ENCODE assay signal across 8 cellular contexts in genomic region chr11:61964058-61964940, GRCh38. TPM values are rescaled to one million over a fixed set of nuclear protein-coding genes. Genes with fewer than 3 reads are reported as not detected.
DNase-seq lines count a peak whose midpoint lies in the region; ATAC-seq, FAIRE-seq and TF ChIP-seq lines count a peak whose summit lies in the region.
"Not testable (repeated sequence)": the region's sequence is repeated elsewhere in the genome, so short reads cannot be mapped to it uniquely, and the experiment has no call there.

No MANE protein-coding gene starts in this region.

- H3K4me3 ChIP-seq in Loucy (ENCODE audit: low read length, poor library complexity, severe bottlenecking) (peak overlapping the region; percentile 98), WI38 (ENCODE audit: low read depth, low read length) (peak overlapping the region; percentile 100), HepG2 (replicated peaks in 1 of 3; ENCODE audit: insufficient read depth in 1 of 3, low read depth in 2 of 3, low read length in 3 of 3) (peak overlapping the region in 2 of 3 experiments; percentile 96 to 99; a peak in 4 of 6 replicates)
- H3K4me3 ChIP-seq in epithelial cell of esophagus (ENCODE audit: low read length) = not testable (repeated sequence)

- ATAC-seq in CD4-positive, alpha-beta T cell (ENCODE audit: poor library complexity) = peak; percentile 2
- not testable (repeated sequence) for ATAC-seq in HepG2

- peaks cover 58% of the 10 kb centered on the region for H3K36me3 Mint-ChIP-seq in CD4-positive, alpha-beta T cell (ENCODE audit: low read depth)
- peaks cover 38% of the 10 kb centered on the region for H3K36me3 Mint-ChIP-seq in osteocyte (ENCODE audit: unreplicated experiment)

- H3K4me3 Mint-ChIP-seq in CD4-positive, alpha-beta T cell = peak overlapping the region; percentile 99
- peak overlapping the region; percentile 92 for H3K4me3 Mint-ChIP-seq in osteocyte (ENCODE audit: unreplicated experiment)

- H3K9me3 ChIP-seq in CD4-positive, alpha-beta T cell (ENCODE audit: control insufficient read depth, low read length); Loucy (ENCODE audit: insufficient read depth, low read depth, low read length); HepG2 (ENCODE audit: low read length): not testable (repeated sequence)

- not testable (repeated sequence) for TF ChIP-seq CTCF in CD4-positive, alpha-beta T cell (IDR thresholded peaks at IDR 0.05); Loucy (conservative IDR thresholded peaks at IDR 0.05; ENCODE audit: low read length); WI38 (IDR thresholded peaks at IDR 0.05; ENCODE audit: low read depth, low read length); epithelial cell of esophagus (IDR thresholded peaks at IDR 0.05; ENCODE audit: insufficient read depth, low read depth, low read length, missing control alignments); HepG2 (CRISPR knock-in tag; IDR thresholded peaks at IDR 0.05); osteocyte (IDR thresholded peaks at IDR 0.05)

- H4K20me1 ChIP-seq in Loucy (ENCODE audit: insufficient read depth, low read length, poor library complexity, severe bottlenecking) (peaks cover 37% of the 10 kb centered on the region), HepG2 (ENCODE audit: insufficient read depth, low read length) (peaks cover 41% of the 10 kb centered on the region)

- H2AFZ ChIP-seq in Loucy (ENCODE audit: low read length); HepG2 (ENCODE audit: low read length): not testable (repeated sequence)

- H3K27me3 ChIP-seq in CD4-positive, alpha-beta T cell (ENCODE audit: control insufficient read depth, insufficient read depth, low read length); Loucy (ENCODE audit: insufficient read depth, low read length, poor library complexity, severe bottlenecking); HepG2 (ENCODE audit: control insufficient read depth in 1 of 2, insufficient read depth in 2 of 2, low read length in 2 of 2): not testable (repeated sequence)

- H3K4me2 ChIP-seq in Loucy (ENCODE audit: low read depth, low read length, poor library complexity, severe bottlenecking) (peak overlapping the region; percentile 99), HepG2 (ENCODE audit: low read depth, low read length) (peak overlapping the region; percentile 92)

- not testable (repeated sequence) for H3K9ac ChIP-seq in Loucy (ENCODE audit: low read depth, low read length, poor library complexity, severe bottlenecking)
- peak overlapping the region; percentile 99; the same call in 1 of the 2 replicates for H3K9ac ChIP-seq in HepG2 (ENCODE audit: insufficient read depth, low read depth, low read length)

- intact Hi-C loops in CD4-positive, alpha-beta T cell (cut with DNase I, micrococcal nuclease) = loop anchor here (2.0 to 10.0 kb wide), 4 partner anchors 119 to 581 kb away; partner anchors contain the start of genes AHNAK (in 1 of the 2), FEN1 (in 1 of the 2), SYT7 (in 1 of the 2) and TMEM258 (in 1 of the 2)
- intact Hi-C loops in HepG2 (cut with micrococcal nuclease; ENCODE audit: unreplicated experiment) = not testable (repeated sequence)

- WGBS in HepG2 (ENCODE audit: low lambda C conversion rate) = 68% methylated on average over 11 of the region's 11 CpGs

- H3K4me1 Mint-ChIP-seq in CD4-positive, alpha-beta T cell (ENCODE audit: low read depth) = peaks cover 56% of the 10 kb centered on the region
- H3K4me1 Mint-ChIP-seq in osteocyte (ENCODE audit: unreplicated experiment) = peaks cover 58% of the 10 kb centered on the region

- H3K36me3 ChIP-seq in Loucy (ENCODE audit: insufficient read depth, low read length) = peaks cover 21% of the 10 kb centered on the region; the same call in 1 of the 2 replicates
- H3K36me3 ChIP-seq in HepG2 (replicated peaks in 1 of 2; ENCODE audit: control insufficient read depth in 1 of 2, insufficient read depth in 2 of 2, low read length in 2 of 2) = peaks cover 5 to 23% of the 10 kb centered on the region in 2 experiments; a peak in 4 of 5 replicates

- peaks cover 34% of the 10 kb centered on the region for H3K4me1 ChIP-seq in Loucy (ENCODE audit: insufficient read depth, low read length, poor library complexity, severe bottlenecking)
- H3K4me1 ChIP-seq in HepG2 (ENCODE audit: insufficient read depth, low read length) = peaks cover 63% of the 10 kb centered on the region

- peak in 1 of 10 experiments; percentile 55 for DNase-seq in CD4-positive, alpha-beta T cell
- peak; percentile 30 for DNase-seq in epithelial cell of esophagus (ENCODE audit: low read depth)
- DNase-seq in HepG2 (ENCODE audit: low spot score); osteocyte (ENCODE audit: extremely low spot score, unreplicated experiment): not testable (repeated sequence)
- DNase-seq in superior temporal gyrus (ENCODE audit: extremely low spot score) = peak; percentile 29

- not testable (repeated sequence) for H3K9me3 Mint-ChIP-seq in CD4-positive, alpha-beta T cell; osteocyte (ENCODE audit: unreplicated experiment)

- POLR2A ChIA-PET in CD4-positive, alpha-beta T cell (lab: Charles Lee) = interaction anchor here (0.6 to 1.9 kb wide), 3 partner anchors 9 to 117 kb away, joined by 3 to 11 read pairs (median 7); no protein-coding TSS in a partner anchor
- POLR2A ChIA-PET in HepG2 (lab: Yijun Ruan, JAX) = interaction anchor here (0.7 to 9.7 kb wide), 14 partner anchors 9 to 160 kb away, joined by 3 to 323 read pairs (median 8); partner anchors contain the start of gene BEST1

- FAIRE-seq in HepG2 (lab: Jason Lieb, UNC) = not testable (repeated sequence)

- not testable (repeated sequence) for TF ChIP-seq EP300 in HepG2 (IDR thresholded peaks at IDR 0.05; ENCODE audit: low read depth in 2 of 2, low read length in 2 of 2); HepG2 (CRISPR knock-in tag; IDR thresholded peaks at IDR 0.05; ENCODE audit: borderline replicate concordance)

- not testable (repeated sequence) for H3K27me3 Mint-ChIP-seq in CD4-positive, alpha-beta T cell; osteocyte (ENCODE audit: unreplicated experiment)

- H3K27ac Mint-ChIP-seq in CD4-positive, alpha-beta T cell = peak overlapping the region; percentile 84
- H3K27ac Mint-ChIP-seq in osteocyte (ENCODE audit: unreplicated experiment) = peak overlapping the region; percentile 90

- not testable (repeated sequence) for H3F3A ChIP-seq in Loucy (ENCODE audit: low read depth)

- in situ Hi-C loops in HepG2 (cut with HindIII; ENCODE audit: extremely low pct_ligation_motif_present, low pct_unique_long_range_greater_than_20kb) = not testable (repeated sequence)

- TF ChIP-seq RAD21 in HepG2 (CRISPR knock-in tag; IDR thresholded peaks at IDR 0.05) = peak; percentile 32; the same call in 1 of the 2 replicates

- not testable (repeated sequence) for BruUV-seq in HepG2 (replicated peaks; lab: Mats Ljungman, UMichigan)

- CTCF ChIA-PET in CD4-positive, alpha-beta T cell (lab: Charles Lee) = interaction anchor here (1.0 to 2.9 kb wide), 3 partner anchors 65 to 144 kb away, joined by 4 to 12 read pairs (median 4); no protein-coding TSS in a partner anchor
- CTCF ChIA-PET in HepG2 (lab: Yijun Ruan, JAX; ENCODE audit: low intra/inter-chr PET ratio, low total read pairs) = not testable (repeated sequence)

- H3K9me2 ChIP-seq in Loucy (replicated peaks; ENCODE audit: low read depth, low read length) = not testable (repeated sequence)

- H3K79me2 ChIP-seq in Loucy (ENCODE audit: insufficient read depth, low read length) (peaks cover 54% of the 10 kb centered on the region), HepG2 (ENCODE audit: insufficient read depth, low read length) (peaks cover 37% of the 10 kb centered on the region)

- peak; percentile 69 to 78 for TF ChIP-seq POLR2A in HepG2 (IDR thresholded peaks at IDR 0.05; ENCODE audit: insufficient read depth in 1 of 2, low read depth in 2 of 2, low read length in 2 of 2)

- not testable (repeated sequence) for H3K27ac ChIP-seq in CD4-positive, alpha-beta T cell (ENCODE audit: low read depth, low read length); HepG2 (ENCODE audit: extremely low read length, insufficient read depth, low read length)
- peak overlapping the region; percentile 2 for H3K27ac ChIP-seq in angular gyrus (ENCODE audit: low read depth, low read length)

RNA-seq across cellular contexts. Expression of gene FTH1, which starts 3.1 kb away (rescaled TPM):
- total RNA-seq in CD4-positive, alpha-beta T cell = 1,000 to 10,000 TPM; 2,313 to 2,400 TPM
- total RNA-seq in HepG2 (2016; rRNA removed; fragmentation: Illumina TruSeq; extraction: Trizol) (544 and 607 TPM in 2 replicates), osteocyte (2,993 and 3,020 TPM in 2 replicates)
- total RNA-seq in HepG2 (2016; cell fraction: cytosol; rRNA removed; fragmentation: Illumina TruSeq; extraction: Trizol; ENCODE audit: low read depth) = 3,105 and 3,667 TPM in 2 replicates
- total RNA-seq in HepG2 (2016; cell fraction: insoluble cytoplasmic fraction; rRNA removed; fragmentation: Illumina TruSeq; extraction: Trizol) = 481 and 554 TPM in 2 replicates
- total RNA-seq in HepG2 (2016; cell fraction: membrane; rRNA removed; fragmentation: Illumina TruSeq; extraction: Trizol) = 4,411 and 4,459 TPM in 2 replicates
- 460 and 546 TPM in 2 replicates for total RNA-seq in HepG2 (2016; cell fraction: nucleus; rRNA removed; fragmentation: Illumina TruSeq; extraction: Trizol)
- 760 and 802 TPM in 2 replicates for polyA plus RNA-seq in HepG2 (2011; rRNA removed)
- polyA plus RNA-seq in HepG2 (2011; cell fraction: cytosol; rRNA removed) = 904 and 962 TPM in 2 replicates
- polyA plus RNA-seq in HepG2 (2011; cell fraction: nucleus; rRNA removed) = 547 and 633 TPM in 2 replicates
- polyA plus RNA-seq in HepG2 (2012) = 4,160 and 4,286 TPM in 2 replicates
- polyA plus RNA-seq in HepG2 (2016; cell fraction: cytosol; fragmentation: Illumina TruSeq; extraction: Trizol; ENCODE audit: low read depth) = 74,852 and 83,301 TPM in 2 replicates
- polyA plus RNA-seq in HepG2 (2016; cell fraction: insoluble cytoplasmic fraction; fragmentation: Illumina TruSeq; extraction: Trizol; ENCODE audit: low read depth) = 2,697 and 2,813 TPM in 2 replicates
- 37,583 and 39,786 TPM in 2 replicates for polyA plus RNA-seq in HepG2 (2016; cell fraction: membrane; fragmentation: Illumina TruSeq; extraction: Trizol; ENCODE audit: low read depth)
- 2,546 and 3,012 TPM in 2 replicates for polyA plus RNA-seq in HepG2 (2016; cell fraction: nucleus; fragmentation: Illumina TruSeq; extraction: Trizol; ENCODE audit: insufficient read depth, low read depth)
- polyA minus RNA-seq in HepG2 (2011; rRNA and poly(A)+ RNA removed; ENCODE audit: low replicate concordance) = 361 and 877 TPM in 2 replicates
- 693 and 773 TPM in 2 replicates for polyA minus RNA-seq in HepG2 (2011; cell fraction: cytosol; rRNA and poly(A)+ RNA removed)
- 191 and 263 TPM in 2 replicates for polyA minus RNA-seq in HepG2 (2011; cell fraction: nucleus; rRNA and poly(A)+ RNA removed)

RNA-seq across cellular contexts. Expression of gene BEST1, which starts 14.1 kb away (rescaled TPM):
- total RNA-seq in CD4-positive, alpha-beta T cell = under 1 TPM; 0.14 to 0.25 TPM
- total RNA-seq in HepG2 (2016; rRNA removed; fragmentation: Illumina TruSeq; extraction: Trizol) (0.09 TPM in 1 of 2 replicates, not detected in the other), osteocyte (0.81 and 2.0 TPM in 2 replicates)
- 0.09 and 0.10 TPM in 2 replicates for total RNA-seq in HepG2 (2016; cell fraction: cytosol; rRNA removed; fragmentation: Illumina TruSeq; extraction: Trizol; ENCODE audit: low read depth)
- 0.09 TPM in 1 of 2 replicates, not detected in the other for total RNA-seq in HepG2 (2016; cell fraction: insoluble cytoplasmic fraction; rRNA removed; fragmentation: Illumina TruSeq; extraction: Trizol)
- total RNA-seq in HepG2 (2016; cell fraction: membrane; rRNA removed; fragmentation: Illumina TruSeq; extraction: Trizol) = 0.06 and 0.07 TPM in 2 replicates
- 0.13 and 0.16 TPM in 2 replicates for total RNA-seq in HepG2 (2016; cell fraction: nucleus; rRNA removed; fragmentation: Illumina TruSeq; extraction: Trizol)
- 0.65 and 2.3 TPM in 2 replicates for polyA plus RNA-seq in HepG2 (2011; rRNA removed)
- polyA plus RNA-seq in HepG2 (2011; cell fraction: cytosol; rRNA removed) = 0.24 and 0.96 TPM in 2 replicates
- polyA plus RNA-seq in HepG2 (2011; cell fraction: nucleus; rRNA removed) = 2.9 and 8.0 TPM in 2 replicates
- 1.1 and 1.9 TPM in 2 replicates for polyA plus RNA-seq in HepG2 (2012)
- 1.3 and 1.4 TPM in 2 replicates for polyA plus RNA-seq in HepG2 (2016; cell fraction: cytosol; fragmentation: Illumina TruSeq; extraction: Trizol; ENCODE audit: low read depth)
- polyA plus RNA-seq in HepG2 (2016; cell fraction: insoluble cytoplasmic fraction; fragmentation: Illumina TruSeq; extraction: Trizol; ENCODE audit: low read depth) = 0.07 TPM in 1 of 2 replicates, not detected in the other
- polyA plus RNA-seq in HepG2 (2016; cell fraction: membrane; fragmentation: Illumina TruSeq; extraction: Trizol; ENCODE audit: low read depth) = 0.37 and 0.43 TPM in 2 replicates
- not detected in 2 replicates for polyA plus RNA-seq in HepG2 (2016; cell fraction: nucleus; fragmentation: Illumina TruSeq; extraction: Trizol; ENCODE audit: insufficient read depth, low read depth)
- 0.28 and 1.6 TPM in 2 replicates for polyA minus RNA-seq in HepG2 (2011; rRNA and poly(A)+ RNA removed; ENCODE audit: low replicate concordance)
- polyA minus RNA-seq in HepG2 (2011; cell fraction: cytosol; rRNA and poly(A)+ RNA removed) = 0.44 and 0.79 TPM in 2 replicates
- polyA minus RNA-seq in HepG2 (2011; cell fraction: nucleus; rRNA and poly(A)+ RNA removed) = 1.7 and 6.0 TPM in 2 replicates

RNA-seq across cellular contexts. Expression of gene RAB3IL1, which starts 46.9 kb away (rescaled TPM):
- not detected for total RNA-seq in CD4-positive, alpha-beta T cell
- total RNA-seq in HepG2 (2016; rRNA removed; fragmentation: Illumina TruSeq; extraction: Trizol) = 1.2 and 1.3 TPM in 2 replicates
- total RNA-seq in HepG2 (2016; cell fraction: cytosol; rRNA removed; fragmentation: Illumina TruSeq; extraction: Trizol; ENCODE audit: low read depth) = 0.61 and 2.5 TPM in 2 replicates
- 1.2 and 1.4 TPM in 2 replicates for total RNA-seq in HepG2 (2016; cell fraction: insoluble cytoplasmic fraction; rRNA removed; fragmentation: Illumina TruSeq; extraction: Trizol)
- 1.2 and 1.4 TPM in 2 replicates for total RNA-seq in HepG2 (2016; cell fraction: membrane; rRNA removed; fragmentation: Illumina TruSeq; extraction: Trizol)
- 0.72 and 0.84 TPM in 2 replicates for total RNA-seq in HepG2 (2016; cell fraction: nucleus; rRNA removed; fragmentation: Illumina TruSeq; extraction: Trizol)
- polyA plus RNA-seq in HepG2 (2011; rRNA removed) = 2.0 and 2.2 TPM in 2 replicates
- polyA plus RNA-seq in HepG2 (2011; cell fraction: cytosol; rRNA removed) = 1.3 and 3.0 TPM in 2 replicates
- polyA plus RNA-seq in HepG2 (2011; cell fraction: nucleus; rRNA removed) = 2.5 and 3.7 TPM in 2 replicates
- polyA plus RNA-seq in HepG2 (2012) = 1.4 and 2.3 TPM in 2 replicates
- 1.5 and 1.7 TPM in 2 replicates for polyA plus RNA-seq in HepG2 (2016; cell fraction: cytosol; fragmentation: Illumina TruSeq; extraction: Trizol; ENCODE audit: low read depth)
- polyA plus RNA-seq in HepG2 (2016; cell fraction: insoluble cytoplasmic fraction; fragmentation: Illumina TruSeq; extraction: Trizol; ENCODE audit: low read depth) = 1.9 and 2.5 TPM in 2 replicates
- polyA plus RNA-seq in HepG2 (2016; cell fraction: membrane; fragmentation: Illumina TruSeq; extraction: Trizol; ENCODE audit: low read depth) = 1.9 and 2.3 TPM in 2 replicates
- polyA plus RNA-seq in HepG2 (2016; cell fraction: nucleus; fragmentation: Illumina TruSeq; extraction: Trizol; ENCODE audit: insufficient read depth, low read depth) = 2.9 and 6.6 TPM in 2 replicates
- polyA minus RNA-seq in HepG2 (2011; rRNA and poly(A)+ RNA removed; ENCODE audit: low replicate concordance) = 2.6 and 7.7 TPM in 2 replicates
- polyA minus RNA-seq in HepG2 (2011; cell fraction: cytosol; rRNA and poly(A)+ RNA removed) = 2.8 and 11.9 TPM in 2 replicates
- 1.1 and 1.3 TPM in 2 replicates for polyA minus RNA-seq in HepG2 (2011; cell fraction: nucleus; rRNA and poly(A)+ RNA removed)
- 44.2 and 49.2 TPM in 2 replicates for total RNA-seq in osteocyte

Comparison
In these comparisons a context has a peak if more than half of its experiments do, and no peak if none do; other contexts are left out.
1. RNA of gene RAB3IL1, which starts 46.9 kb away (total RNA-seq): 44.2 to 49.2 TPM in osteocyte; 0.61 to 2.5 TPM in HepG2 and not detected in CD4-positive, alpha-beta T cell; every median in the first group is over 10 times any median in the second.